Comparison of ENCODE assay signal across 26 cellular contexts in genomic region chr21:27062441-27062840, GRCh38.
"Had no signal": no experiment of that assay in that cellular context is flagged by ENCODE, and none has a peak within 500 bp of the region (broad histone marks: within the 10 kb centered on the region; RNA-seq: fewer than 3 reads in every experiment).

No MANE protein-coding gene starts in this region.

- H3K27me3 ChIP-seq: adrenal gland, body of pancreas had no signal

- H3K9ac ChIP-seq: KMS-11 had no signal

- ATAC-seq: activated CD8-positive, alpha-beta T cell treated with anti-CD3 and anti-CD28 coated beads for 36 hours; activated naive CD4-positive, alpha-beta T cell treated with anti-CD3 and anti-CD28 coated beads, Interleukin-2, amount 50 U/mL, for 72 hours; activated T-cell treated with anti-CD3 and anti-CD28 coated beads, Interleukin-2, amount 50 U/mL, for 72 hours; body of pancreas; Right ventricle myocardium inferior had no signal

- H3K27ac ChIP-seq: adrenal gland, body of pancreas, KMS-11, PC-9, RWPE1 had no signal

- H3K4me3 ChIP-seq: adrenal gland, body of pancreas, PC-9 had no signal

- H3K4me1 ChIP-seq: body of pancreas had no signal

- DNase-seq: activated CD4-positive, alpha-beta T cell treated with anti-CD3 and anti-CD28 coated beads, Interleukin-2, amount 10 ng/mL, durations not matched to agents 24 days and 14 days; activated CD4-positive, alpha-beta T cell treated with anti-CD3 and anti-CD28 coated beads, Interleukin-2, amount 50 U/mL, for 4 hours; activated CD8-positive, alpha-beta T cell treated with anti-CD3 and anti-CD28 coated beads for 36 hours; activated gamma-delta T cell treated with Interleukin-2 at 50 U/mL for 16 hours; activated naive CD4-positive, alpha-beta T cell treated with anti-CD3 and anti-CD28 coated beads for 36 hours; activated T-cell treated with anti-CD3 and anti-CD28 coated beads, Interleukin-2, amount 50 U/mL, for 1 hour; activated T-cell treated with anti-CD3 and anti-CD28 coated beads, Interleukin-2, amount 50 U/mL, for 72 hours; adrenal gland; body of pancreas; caudate nucleus; NCI-H1105; NCI-H1417 treated with DMSO at 0.1 percent for 48 hours; NCI-H1694; NCI-H1930; NCI-H2081 treated with DMSO at 0.1 percent for 48 hours; NCI-H226; NCI-H510A; NCI-H526; NCI-H748 treated with DMSO at 0.1 percent for 48 hours; NK-92 treated with Interleukin-12 subunit alpha and Interleukin-12 subunit beta, amount 100 ng/mL, for 24 hours; PC-9; T1000 had no signal

- H3K4me2 ChIP-seq: KMS-11, PC-9 had no signal

- H3K9me3 ChIP-seq: body of pancreas had no signal

- H3K36me3 ChIP-seq: adrenal gland had no signal

- H2AFZ ChIP-seq: PC-9 had no signal
